8 cellular contexts compared by ENCODE assay signal in the genomic region with DNA sequence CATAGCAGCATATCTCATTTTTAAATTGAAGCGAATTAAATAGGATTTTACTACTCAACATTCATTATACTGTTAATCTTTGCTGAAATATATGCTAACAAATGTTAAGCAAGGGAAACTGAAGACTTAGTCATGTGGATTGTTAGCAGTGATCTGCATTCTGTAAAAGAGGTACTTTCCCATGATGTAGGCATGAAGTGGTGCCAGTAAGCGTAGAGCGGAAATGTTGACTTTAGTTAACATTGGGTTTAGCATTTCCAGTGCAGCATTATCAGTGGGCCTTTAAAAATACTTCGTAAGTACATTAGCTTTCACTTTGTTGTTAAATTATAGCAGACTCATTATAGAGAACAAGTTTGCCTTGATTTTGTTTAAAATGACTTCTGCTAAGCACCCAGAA.
A peak's percentile ranks its signal among the peaks of the same experiment; 100 is the strongest.
DNase-seq lines count a peak whose midpoint lies in the region; ATAC-seq and TF ChIP-seq lines count a peak whose summit lies in the region.

No MANE protein-coding gene starts in this region.

- no peak overlapping the region for H3K4me3 ChIP-seq in brain microvascular endothelial cell (ENCODE audit: low read depth, low read length)
- H3K4me3 ChIP-seq in retinal pigment epithelial cell (ENCODE audit: low read length), result no peak overlapping the region

- ATAC-seq in HG03342 (IDR thresholded peaks at IDR 0.05; ENCODE audit: unreplicated experiment) (peak; percentile 64), SK-N-SH treated with all-trans-retinoic acid at 6 μM for 48 hours (no peak)

- TF ChIP-seq CTCF in brain microvascular endothelial cell (IDR thresholded peaks at IDR 0.05; ENCODE audit: low read depth, low read length, missing control alignments) (no peak), retinal pigment epithelial cell (conservative IDR thresholded peaks at IDR 0.05; ENCODE audit: low read depth, low read length) (no peak)

- no peaks in the 10 kb centered on the region for H3K27me3 ChIP-seq in brain microvascular endothelial cell (replicated peaks)

- in situ Hi-C loops in brain microvascular endothelial cell (cut with HindIII; ENCODE audit: low pct_ligation_motif_present, low sequenced_read_pairs), result no loop called here

- DNase-seq in stimulated activated CD4-positive, alpha-beta T cell treated with anti-CD3 and anti-CD28 coated beads, Interleukin-1b, Interleukin-23, amount 100 ng/mL, for 48 hours, result peak; percentile 50
- DNase-seq in stimulated activated CD4-positive, alpha-beta T cell treated with anti-CD3 and anti-CD28 coated beads, Interleukin-2, amount 100 ng/mL, for 48 hours, result no peak
- DNase-seq in brain microvascular endothelial cell (no peak), retinal pigment epithelial cell (ENCODE audit: low read depth) (peak; percentile 45), NCI-H1694 treated with DMSO at 0.1 percent for 48 hours (lab: John Stamatoyannopoulos, UW) (no peak), DMS79 (lab: John Stamatoyannopoulos, UW) (no peak)

- H3K27ac ChIP-seq in brain microvascular endothelial cell, result peak overlapping the region; percentile 34

- peaks cover 8% of the 10 kb centered on the region for H3K36me3 ChIP-seq in brain microvascular endothelial cell (replicated peaks)

TF ChIP-seq in SK-N-SH treated with all-trans-retinoic acid at 6 μM for 48 hours, 23 proteins besides CTCF, POLR2A, EP300 and RAD21:
- TF ChIP-seq ZFP30 (CRISPR knock-in tag; IDR thresholded peaks at IDR 0.05) (no peak), PPARA (CRISPR knock-in tag; IDR thresholded peaks at IDR 0.05; ENCODE audit: borderline replicate concordance) (no peak), ESRRG (CRISPR knock-in tag; IDR thresholded peaks at IDR 0.05) (no peak), RARB (CRISPR knock-in tag; IDR thresholded peaks at IDR 0.05) (no peak), ZNF70 (CRISPR knock-in tag; IDR thresholded peaks at IDR 0.05) (no peak), TOX (CRISPR knock-in tag; IDR thresholded peaks at IDR 0.05; ENCODE audit: borderline replicate concordance) (no peak), ISL1 (CRISPR knock-in tag; IDR thresholded peaks at IDR 0.05) (no peak), TCF4 (CRISPR knock-in tag; IDR thresholded peaks at IDR 0.05; ENCODE audit: borderline replicate concordance) (no peak), BACH2 (CRISPR knock-in tag; IDR thresholded peaks at IDR 0.05; ENCODE audit: borderline replicate concordance) (no peak), OSR1 (CRISPR knock-in tag; IDR thresholded peaks at IDR 0.05) (no peak), ZFP3 (CRISPR knock-in tag; IDR thresholded peaks at IDR 0.05) (no peak), CSDC2 (CRISPR knock-in tag; IDR thresholded peaks at IDR 0.05) (no peak), SNAI2 (CRISPR knock-in tag; IDR thresholded peaks at IDR 0.05) (no peak), ZC3H10 (CRISPR knock-in tag; IDR thresholded peaks at IDR 0.05) (no peak), GLIS3 (CRISPR knock-in tag; IDR thresholded peaks at IDR 0.05) (no peak)
- TF ChIP-seq, protein P1, sequence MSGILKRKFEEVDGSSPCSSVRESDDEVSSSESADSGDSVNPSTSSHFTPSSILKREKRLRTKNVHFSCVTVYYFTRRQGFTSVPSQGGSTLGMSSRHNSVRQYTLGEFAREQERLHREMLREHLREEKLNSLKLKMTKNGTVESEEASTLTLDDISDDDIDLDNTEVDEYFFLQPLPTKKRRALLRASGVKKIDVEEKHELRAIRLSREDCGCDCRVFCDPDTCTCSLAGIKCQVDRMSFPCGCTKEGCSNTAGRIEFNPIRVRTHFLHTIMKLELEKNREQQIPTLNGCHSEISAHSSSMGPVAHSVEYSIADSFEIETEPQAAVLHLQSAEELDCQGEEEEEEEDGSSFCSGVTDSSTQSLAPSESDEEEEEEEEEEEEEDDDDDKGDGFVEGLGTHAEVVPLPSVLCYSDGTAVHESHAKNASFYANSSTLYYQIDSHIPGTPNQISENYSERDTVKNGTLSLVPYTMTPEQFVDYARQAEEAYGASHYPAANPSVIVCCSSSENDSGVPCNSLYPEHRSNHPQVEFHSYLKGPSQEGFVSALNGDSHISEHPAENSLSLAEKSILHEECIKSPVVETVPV (CRISPR knock-in tag; IDR thresholded peaks at IDR 0.05), result no peak
- TF ChIP-seq, protein P2, sequence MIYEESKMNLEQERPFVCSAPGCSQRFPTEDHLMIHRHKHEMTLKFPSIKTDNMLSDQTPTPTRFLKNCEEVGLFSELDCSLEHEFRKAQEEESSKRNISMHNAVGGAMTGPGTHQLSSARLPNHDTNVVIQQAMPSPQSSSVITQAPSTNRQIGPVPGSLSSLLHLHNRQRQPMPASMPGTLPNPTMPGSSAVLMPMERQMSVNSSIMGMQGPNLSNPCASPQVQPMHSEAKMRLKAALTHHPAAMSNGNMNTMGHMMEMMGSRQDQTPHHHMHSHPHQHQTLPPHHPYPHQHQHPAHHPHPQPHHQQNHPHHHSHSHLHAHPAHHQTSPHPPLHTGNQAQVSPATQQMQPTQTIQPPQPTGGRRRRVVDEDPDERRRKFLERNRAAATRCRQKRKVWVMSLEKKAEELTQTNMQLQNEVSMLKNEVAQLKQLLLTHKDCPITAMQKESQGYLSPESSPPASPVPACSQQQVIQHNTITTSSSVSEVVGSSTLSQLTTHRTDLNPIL (CRISPR knock-in tag; IDR thresholded peaks at IDR 0.05; ENCODE audit: low read depth), result no peak
- TF ChIP-seq, protein P3, sequence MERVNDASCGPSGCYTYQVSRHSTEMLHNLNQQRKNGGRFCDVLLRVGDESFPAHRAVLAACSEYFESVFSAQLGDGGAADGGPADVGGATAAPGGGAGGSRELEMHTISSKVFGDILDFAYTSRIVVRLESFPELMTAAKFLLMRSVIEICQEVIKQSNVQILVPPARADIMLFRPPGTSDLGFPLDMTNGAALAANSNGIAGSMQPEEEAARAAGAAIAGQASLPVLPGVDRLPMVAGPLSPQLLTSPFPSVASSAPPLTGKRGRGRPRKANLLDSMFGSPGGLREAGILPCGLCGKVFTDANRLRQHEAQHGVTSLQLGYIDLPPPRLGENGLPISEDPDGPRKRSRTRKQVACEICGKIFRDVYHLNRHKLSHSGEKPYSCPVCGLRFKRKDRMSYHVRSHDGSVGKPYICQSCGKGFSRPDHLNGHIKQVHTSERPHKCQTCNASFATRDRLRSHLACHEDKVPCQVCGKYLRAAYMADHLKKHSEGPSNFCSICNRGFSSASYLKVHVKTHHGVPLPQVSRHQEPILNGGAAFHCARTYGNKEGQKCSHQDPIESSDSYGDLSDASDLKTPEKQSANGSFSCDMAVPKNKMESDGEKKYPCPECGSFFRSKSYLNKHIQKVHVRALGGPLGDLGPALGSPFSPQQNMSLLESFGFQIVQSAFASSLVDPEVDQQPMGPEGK (CRISPR knock-in tag; IDR thresholded peaks at IDR 0.05; ENCODE audit: borderline replicate concordance), result no peak

Comparison
In these comparisons a context has a peak if more than half of its experiments do, and no peak if none do; other contexts are left out.
1. DNase-seq: peak in stimulated activated CD4-positive, alpha-beta T cell treated with anti-CD3 and anti-CD28 coated beads, Interleukin-1b, Interleukin-23, amount 100 ng/mL, for 48 hours (single experiment) and retinal pigment epithelial cell (single experiment); none in stimulated activated CD4-positive, alpha-beta T cell treated with anti-CD3 and anti-CD28 coated beads, Interleukin-2, amount 100 ng/mL, for 48 hours (0 of 2), brain microvascular endothelial cell (single experiment), NCI-H1694 treated with DMSO at 0.1 percent for 48 hours (single experiment) and DMS79 (single experiment).